Comparison of ENCODE assay signal across 1 cellular context in genomic region chr19:48715681-48716171, GRCh38.
TF ChIP-seq lines count a peak whose summit lies in the region.

No MANE protein-coding gene starts in this region.

TF ChIP-seq in IMR-90, 13 proteins besides CTCF, POLR2A, EP300 and RAD21:
- TF ChIP-seq ELK1 (IDR thresholded peaks at IDR 0.05; ENCODE audit: borderline replicate concordance, low read depth, low read length), result no peak
- no peak for TF ChIP-seq CEBPB (IDR thresholded peaks at IDR 0.05; ENCODE audit: low read depth, low read length)
- no peak for TF ChIP-seq MAFK (IDR thresholded peaks at IDR 0.05; ENCODE audit: low read depth, low read length)
- TF ChIP-seq SMC3 (IDR thresholded peaks at IDR 0.05; ENCODE audit: low read depth, low read length), result no peak
- TF ChIP-seq USF2 (IDR thresholded peaks at IDR 0.05; ENCODE audit: low read depth, low read length), result no peak
- TF ChIP-seq NFE2L2 (IDR thresholded peaks at IDR 0.05; ENCODE audit: low read depth, low read length), result no peak
- TF ChIP-seq BHLHE40 (IDR thresholded peaks at IDR 0.05; ENCODE audit: low read depth, low read length), result no peak
- TF ChIP-seq RCOR1 (IDR thresholded peaks at IDR 0.05; ENCODE audit: insufficient replicate concordance, low read length), result no peak
- TF ChIP-seq MAZ (IDR thresholded peaks at IDR 0.05; ENCODE audit: borderline replicate concordance, low read depth, low read length), result no peak
- TF ChIP-seq RFX5 (IDR thresholded peaks at IDR 0.05; ENCODE audit: low read depth, low read length), result no peak
- no peak for TF ChIP-seq MXI1 (IDR thresholded peaks at IDR 0.05; ENCODE audit: borderline replicate concordance, low read depth, low read length)
- no peak for TF ChIP-seq CHD1 (IDR thresholded peaks at IDR 0.05; ENCODE audit: low read depth, low read length)
- no peak for TF ChIP-seq FOS (IDR thresholded peaks at IDR 0.05; ENCODE audit: low read depth, low read length)
TF ChIP-seq in IMR-90: peak in this region for 0.
